In the genomic region with DNA sequence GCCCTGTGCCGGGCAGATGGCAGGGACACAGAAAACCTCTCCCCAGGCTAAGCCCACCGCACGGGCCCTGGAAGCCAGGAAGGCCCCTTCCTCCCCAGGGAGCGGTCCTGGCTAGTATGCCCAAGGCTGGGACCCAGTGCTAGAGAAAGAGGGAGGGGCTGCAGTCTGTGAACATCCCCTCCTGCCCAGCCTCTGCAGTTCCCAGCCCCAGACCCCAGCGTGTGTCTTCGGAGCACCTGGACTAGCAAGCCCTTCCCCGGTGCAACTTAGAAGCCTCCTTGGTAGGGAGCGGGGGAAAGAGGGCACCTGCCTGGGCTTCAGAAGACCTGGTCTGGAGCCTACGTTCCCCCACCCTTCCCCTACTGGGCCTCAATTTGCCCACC, we compare ENCODE assay signal across 10 cellular contexts. TPM values are rescaled to one million over a fixed set of nuclear protein-coding genes. Genes with fewer than 3 reads are reported as not detected.
A peak's percentile ranks its signal among the peaks of the same experiment; 100 is the strongest.
DNase-seq lines count a peak whose midpoint lies in the region; ATAC-seq and TF ChIP-seq lines count a peak whose summit lies in the region.
"Had no signal": no experiment of that assay in that cellular context is flagged by ENCODE, and none has a peak within 500 bp of the region (broad histone marks: within the 10 kb centered on the region; RNA-seq: fewer than 3 reads in every experiment).

No MANE protein-coding gene starts in this region.

- no peaks in the 10 kb centered on the region for H3K36me3 Mint-ChIP-seq in activated naive CD4-positive, alpha-beta T cell treated with anti-CD3 and anti-CD28 coated beads, Interleukin-2, amount 10 ng/mL, durations not matched to agents 7 days and 5 days
- no peaks in the 10 kb centered on the region for H3K36me3 Mint-ChIP-seq in activated naive CD4-positive, alpha-beta T cell treated with anti-CD3 and anti-CD28 coated beads, Interleukin-2, amount 50 U/mL, for 72 hours
- H3K36me3 Mint-ChIP-seq in Calu3 (ENCODE audit: insufficient read depth, unreplicated experiment) = peaks cover 11% of the 10 kb centered on the region

- no TSS peak for BruUV-seq in Calu3 (replicated peaks; lab: Mats Ljungman, UMichigan)

- H3K27ac Mint-ChIP-seq in activated naive CD4-positive, alpha-beta T cell treated with anti-CD3 and anti-CD28 coated beads, Interleukin-2, amount 10 ng/mL, durations not matched to agents 7 days and 5 days = no peak overlapping the region
- no peak overlapping the region for H3K27ac Mint-ChIP-seq in activated naive CD4-positive, alpha-beta T cell treated with anti-CD3 and anti-CD28 coated beads, Interleukin-2, amount 50 U/mL, for 72 hours
- H3K27ac Mint-ChIP-seq in Calu3 (ENCODE audit: unreplicated experiment) = no peak overlapping the region

- ATAC-seq in activated naive CD4-positive, alpha-beta T cell treated with anti-CD3 and anti-CD28 coated beads, Interleukin-2, amount 50 U/mL, for 72 hours = no peak
- no peak for ATAC-seq in HG03520 (IDR thresholded peaks at IDR 0.05; ENCODE audit: unreplicated experiment)

- H3K27ac ChIP-seq in RWPE1 = peak overlapping the region; percentile 100
- H3K27ac ChIP-seq in suprapubic skin = peak overlapping the region; percentile 80
- H3K27ac ChIP-seq: tibial artery had no signal

- H3K4me3 ChIP-seq in fibroblast of the aortic adventitia (ENCODE audit: low read depth, low read length) (peak overlapping the region; percentile 88), suprapubic skin (peak overlapping the region; percentile 55)

- CTCF ChIA-PET in activated naive CD4-positive, alpha-beta T cell treated with anti-CD3 and anti-CD28 coated beads, Interleukin-2, amount 10 ng/mL, durations not matched to agents 7 days and 5 days (lab: Charles Lee) = interaction anchor here (0.7 to 4.4 kb wide), 16 partner anchors 9 to 242 kb away, joined by 3 to 43 read pairs (median 6); a partner anchor contains a TSS
- CTCF ChIA-PET in RWPE1 (lab: Yijun Ruan, JAX) (interaction anchor here (0.6 to 1.6 kb wide), 10 partner anchors 8 to 243 kb away, joined by 3 to 11 read pairs (median 4); no protein-coding TSS in a partner anchor), Calu3 (lab: Charles Lee) (interaction anchor here (0.6 kb wide), 1 partner anchor 11 kb away, joined by 3 read pairs; no protein-coding TSS in a partner anchor)

- TF ChIP-seq CTCF in RWPE1 (conservative IDR thresholded peaks at IDR 0.05; ENCODE audit: low read depth) (no peak), fibroblast of the aortic adventitia (IDR thresholded peaks at IDR 0.05; ENCODE audit: insufficient read depth, low read length) (no peak), suprapubic skin (IDR thresholded peaks at IDR 0.05) (no peak), Calu3 (IDR thresholded peaks at IDR 0.05; ENCODE audit: unreplicated experiment) (no peak)

- DNase-seq in activated naive CD4-positive, alpha-beta T cell treated with anti-CD3 and anti-CD28 coated beads, Interleukin-2, amount 10 ng/mL, durations not matched to agents 7 days and 5 days = no peak
- DNase-seq in activated naive CD4-positive, alpha-beta T cell treated with anti-CD3 and anti-CD28 coated beads, Interleukin-2, amount 50 U/mL, for 72 hours (ENCODE audit: low spot score in 2 of 2) = no peak
- DNase-seq in RWPE1 (ENCODE audit: low spot score) = no peak
- DNase-seq in fibroblast of the aortic adventitia (ENCODE audit: low read depth) = no peak
- no peak for DNase-seq in suprapubic skin (ENCODE audit: low spot score in 2 of 2)
- no peak for DNase-seq in Calu3
- DNase-seq in NCI-H2029 treated with DMSO at 0.1 percent for 48 hours (lab: John Stamatoyannopoulos, UW) = no peak

- intact Hi-C loops in Calu3 (cut with micrococcal nuclease; ENCODE audit: unreplicated experiment) = loop anchor here (5.0 kb wide), 2 partner anchors 158 to 728 kb away; no protein-coding TSS in a partner anchor

- H3K27me3 ChIP-seq in suprapubic skin = peaks cover 16% of the 10 kb centered on the region
- H3K27me3 ChIP-seq: brain microvascular endothelial cell had no signal

- no peaks in the 10 kb centered on the region for H3K36me3 ChIP-seq in suprapubic skin
- H3K36me3 ChIP-seq: brain microvascular endothelial cell, tibial artery had no signal

- peaks cover 83% of the 10 kb centered on the region for H3K4me1 ChIP-seq in suprapubic skin

- TF ChIP-seq EP300 in suprapubic skin (IDR thresholded peaks at IDR 0.05) = no peak

- WGBS in suprapubic skin = no CpG with 5 or more reads among the region's 9 CpGs

- H3K4me1 Mint-ChIP-seq in activated naive CD4-positive, alpha-beta T cell treated with anti-CD3 and anti-CD28 coated beads, Interleukin-2, amount 10 ng/mL, durations not matched to agents 7 days and 5 days = peaks cover 33% of the 10 kb centered on the region
- peaks cover 10% of the 10 kb centered on the region for H3K4me1 Mint-ChIP-seq in Calu3 (ENCODE audit: low read depth, unreplicated experiment)

- H3K27me3 Mint-ChIP-seq in activated naive CD4-positive, alpha-beta T cell treated with anti-CD3 and anti-CD28 coated beads, Interleukin-2, amount 10 ng/mL, durations not matched to agents 7 days and 5 days = peaks cover 36% of the 10 kb centered on the region
- H3K27me3 Mint-ChIP-seq in Calu3 (ENCODE audit: unreplicated experiment) = peaks cover 55% of the 10 kb centered on the region

- no peaks in the 10 kb centered on the region for H3K9me3 ChIP-seq in suprapubic skin
- H3K9me3 ChIP-seq: tibial artery had no signal

- TF ChIP-seq POLR2A in suprapubic skin (IDR thresholded peaks at IDR 0.05) = no peak

- POLR2A ChIA-PET in RWPE1 (lab: Yijun Ruan, JAX; ENCODE audit: low non-redundant PET) = interaction anchor here (0.6 kb wide), 1 partner anchor 225 kb away, joined by 3 read pairs; no protein-coding TSS in a partner anchor

- H3K9me3 Mint-ChIP-seq in activated naive CD4-positive, alpha-beta T cell treated with anti-CD3 and anti-CD28 coated beads, Interleukin-2, amount 10 ng/mL, durations not matched to agents 7 days and 5 days = no peaks in the 10 kb centered on the region
- no peaks in the 10 kb centered on the region for H3K9me3 Mint-ChIP-seq in activated naive CD4-positive, alpha-beta T cell treated with anti-CD3 and anti-CD28 coated beads, Interleukin-2, amount 50 U/mL, for 72 hours
- no peaks in the 10 kb centered on the region for H3K9me3 Mint-ChIP-seq in Calu3 (ENCODE audit: low read depth, unreplicated experiment)

- H3K4me3 Mint-ChIP-seq in activated naive CD4-positive, alpha-beta T cell treated with anti-CD3 and anti-CD28 coated beads, Interleukin-2, amount 10 ng/mL, durations not matched to agents 7 days and 5 days = peak overlapping the region; percentile 74
- no peak overlapping the region for H3K4me3 Mint-ChIP-seq in Calu3 (ENCODE audit: low read depth, unreplicated experiment)

RNA-seq across cellular contexts. Expression of a gene that starts 2.1 kb away (rescaled TPM):
- 1 to 10 TPM; 2.8 to 3.9 TPM for total RNA-seq in activated naive CD4-positive, alpha-beta T cell treated with anti-CD3 and anti-CD28 coated beads, Interleukin-2, amount 50 U/mL, for 72 hours
- total RNA-seq in fibroblast of the aortic adventitia (ENCODE audit: low replicate concordance) (3.8 and 5.1 TPM in 2 replicates), suprapubic skin (100 to 1,000 TPM in 2 of 4 donors, 10 to 100 TPM in 2; 76.3 to 347 (median 107) TPM), Calu3 (2022) (5.1 and 7.8 TPM in 2 replicates)

RNA-seq across cellular contexts. Expression of a gene that starts 23.4 kb away (rescaled TPM):
- total RNA-seq in activated naive CD4-positive, alpha-beta T cell treated with anti-CD3 and anti-CD28 coated beads, Interleukin-2, amount 50 U/mL, for 72 hours = 10 to 100 TPM; 68.0 to 88.5 TPM
- total RNA-seq in fibroblast of the aortic adventitia (ENCODE audit: low replicate concordance) (2.0 and 4.4 TPM in 2 replicates), suprapubic skin (100 to 1,000 TPM in 2 of 4 donors, 10 to 100 TPM in 2; 66.8 to 411 (median 99.5) TPM), Calu3 (2022) (6.4 and 10.1 TPM in 2 replicates)
